Comparison of ENCODE assay signal across 24 cellular contexts in the genomic region with DNA sequence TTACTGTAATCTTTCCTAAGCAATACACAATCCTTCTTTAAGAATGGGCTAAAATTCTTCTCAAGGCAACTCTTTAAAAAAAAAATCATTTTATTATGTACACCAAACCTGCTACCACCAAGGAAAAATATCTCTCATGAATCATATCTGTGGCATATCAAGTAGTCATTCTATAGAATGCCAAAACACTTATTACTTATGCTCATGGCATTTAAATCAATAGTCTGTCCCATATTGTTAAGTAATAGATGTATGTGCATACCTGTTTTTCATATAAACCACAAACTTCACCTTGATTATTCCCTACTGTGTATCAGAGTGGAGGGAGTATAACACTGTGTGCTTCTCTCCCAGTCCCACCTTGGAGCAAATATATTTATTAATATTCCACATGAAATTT.
DNase-seq lines count a peak whose midpoint lies in the region; ATAC-seq, FAIRE-seq and TF ChIP-seq lines count a peak whose summit lies in the region.
"Had no signal": no experiment of that assay in that cellular context is flagged by ENCODE, and none has a peak within 500 bp of the region (broad histone marks: within the 10 kb centered on the region; RNA-seq: fewer than 3 reads in every experiment).

No MANE protein-coding gene starts in this region.

- H3K4me1 ChIP-seq in PC-3 (ENCODE audit: insufficient read depth, low read length), result peaks cover 15% of the 10 kb centered on the region
- peaks cover 12% of the 10 kb centered on the region for H3K4me1 ChIP-seq in foreskin keratinocyte
- H3K4me1 ChIP-seq: A549, BE2C, BLaER1 had no signal

- POLR2A ChIA-PET in PC-3 (lab: Charles Lee; ENCODE audit: unreplicated experiment), result no interaction called here

- H2AFZ ChIP-seq in PC-3 (ENCODE audit: low read length), result no peak overlapping the region

- no peaks in the 10 kb centered on the region for H3K9me2 ChIP-seq in PC-3 (replicated peaks; ENCODE audit: low read length)

- H4K20me1 ChIP-seq in PC-3 (ENCODE audit: low read length), result no peaks in the 10 kb centered on the region
- H4K20me1 ChIP-seq: BLaER1 had no signal

- intact Hi-C loops in PC-3 (cut with micrococcal nuclease), result no loop called here

- ATAC-seq in PC-3, result peak; percentile 48
- ATAC-seq in foreskin keratinocyte, result peak; percentile 61
- ATAC-seq in GM18505 (IDR thresholded peaks at IDR 0.05; ENCODE audit: unreplicated experiment), result no peak
- ATAC-seq: A549, GM12878 had no signal

- no peak overlapping the region for H3K9ac ChIP-seq in PC-3 (ENCODE audit: low read length)
- H3K9ac ChIP-seq: BLaER1 had no signal

- no peak for TF ChIP-seq CTCF in PC-3 (conservative IDR thresholded peaks at IDR 0.05; ENCODE audit: low read depth, low read length)
- TF ChIP-seq CTCF in bronchial epithelial cell (IDR thresholded peaks at IDR 0.05; ENCODE audit: insufficient read depth, low read length, severe bottlenecking), result no peak
- no peak for TF ChIP-seq CTCF in foreskin keratinocyte (conservative IDR thresholded peaks at IDR 0.05)

- H3K9me3 ChIP-seq in PC-3 (ENCODE audit: low read length), result no peaks in the 10 kb centered on the region
- H3K9me3 ChIP-seq: A549, BE2C, BLaER1 had no signal

- H3K4me2 ChIP-seq in PC-3 (ENCODE audit: low read length), result no peak overlapping the region
- H3K4me2 ChIP-seq: A549, BLaER1 had no signal

- H3K27ac ChIP-seq in PC-3 (ENCODE audit: low read length) (no peak overlapping the region), foreskin keratinocyte (no peak overlapping the region)
- H3K27ac ChIP-seq: 22Rv1, A549, BLaER1 had no signal

- H3K79me2 ChIP-seq in PC-3 (ENCODE audit: low read length), result no peaks in the 10 kb centered on the region

- FAIRE-seq in bronchial epithelial cell (lab: Jason Lieb, UNC), result no peak
- FAIRE-seq: A549, GM12878, GM12892, GM19239 had no signal

- H3K36me3 ChIP-seq in PC-3 (ENCODE audit: low read depth, low read length) (no peaks in the 10 kb centered on the region), bronchial epithelial cell (ENCODE audit: control insufficient read depth, insufficient read depth, low read length) (no peaks in the 10 kb centered on the region)
- H3K36me3 ChIP-seq: BE2C, BLaER1 had no signal

- H3K27me3 ChIP-seq in PC-3 (ENCODE audit: low read length), result no peaks in the 10 kb centered on the region
- H3K27me3 ChIP-seq in bronchial epithelial cell (ENCODE audit: control insufficient read depth, insufficient read depth, low read length), result no peaks in the 10 kb centered on the region
- H3K27me3 ChIP-seq in foreskin keratinocyte, result no peaks in the 10 kb centered on the region
- H3K27me3 ChIP-seq: BE2C, BLaER1 had no signal

- DNase-seq in PC-3, result peak; percentile 61
- DNase-seq in bronchial epithelial cell (ENCODE audit: low read depth), result peak; percentile 72
- no peak for DNase-seq in foreskin keratinocyte
- no peak for DNase-seq in AML-193 (lab: John Stamatoyannopoulos, UW)
- DNase-seq: BE2C; C1 segment of cervical spinal cord; CD4-positive, alpha-beta memory T cell; CD4-positive, CD25-positive, alpha-beta regulatory T cell; CD8-positive, alpha-beta memory T cell; COR-L47; DMS 273 treated with DMSO at 0.1 percent for 48 hours; DMS153; DMS53; DMS79; DND-41; EL; GDM1 had no signal

- H3K4me3 ChIP-seq in PC-3 (ENCODE audit: low read length) (no peak overlapping the region), bronchial epithelial cell (ENCODE audit: low read depth, low read length) (no peak overlapping the region)
- H3K4me3 ChIP-seq: A549, BLaER1, GM12878 had no signal

- CTCF ChIA-PET in PC-3 (lab: Charles Lee), result no interaction called here

- no peaks in the 10 kb centered on the region for H3F3A ChIP-seq in PC-3 (ENCODE audit: low read length, unreplicated experiment)

- BruUV-seq in PC-3 (replicated peaks; lab: Mats Ljungman, UMichigan), result no TSS peak

- TF ChIP-seq POLR2A in GM18505 (IDR thresholded peaks at IDR 0.05; ENCODE audit: borderline replicate concordance, extremely low read depth, insufficient read depth, insufficient read length), result no peak

Comparison
In these comparisons a context has a peak if more than half of its experiments do, and no peak if none do; other contexts are left out.
1. DNase-seq: peak in PC-3 (single experiment) and bronchial epithelial cell (single experiment); none in foreskin keratinocyte (0 of 2) and AML-193 (0 of 2).